Comparison of ENCODE assay signal across 10 cellular contexts in genomic region chr2:173652311-173652710, GRCh38.
DNase-seq lines count a peak whose midpoint lies in the region; ATAC-seq, FAIRE-seq and TF ChIP-seq lines count a peak whose summit lies in the region.
"Had no signal": no experiment of that assay in that cellular context is flagged by ENCODE, and none has a peak within 500 bp of the region (broad histone marks: within the 10 kb centered on the region; RNA-seq: fewer than 3 reads in every experiment).

No MANE protein-coding gene starts in this region.

- H3K27me3 ChIP-seq in SJCRH30 (no peaks in the 10 kb centered on the region), smooth muscle cell (ENCODE audit: low read depth) (no peaks in the 10 kb centered on the region), GM23338 (ENCODE audit: insufficient read depth) (no peaks in the 10 kb centered on the region)

- H3K36me3 ChIP-seq in SJCRH30 = no peaks in the 10 kb centered on the region
- no peaks in the 10 kb centered on the region for H3K36me3 ChIP-seq in smooth muscle cell (ENCODE audit: low read depth)
- 0 out of 2 replicates have a peak, but pooled peaks cover 6% of the 10 kb centered on the region for H3K36me3 ChIP-seq in GM23338 (ENCODE audit: insufficient read depth)

- no peak overlapping the region for H3K27ac Mint-ChIP-seq in GM23338

- peak overlapping the region; percentile 57 for H3K4me2 ChIP-seq in smooth muscle cell
- no peak overlapping the region for H3K4me2 ChIP-seq in GM23338

- peaks cover 4% of the 10 kb centered on the region for H3K27me3 Mint-ChIP-seq in GM23338 (ENCODE audit: insufficient read depth, low read depth, poor library complexity)

- H3K9ac ChIP-seq in smooth muscle cell (ENCODE audit: low read depth) = peak overlapping the region; percentile 78

- DNase-seq in H54 (ENCODE audit: insufficient read length, low spot score) (peak; percentile 35), SJCRH30 (peak in 1 of 2 experiments; percentile 23), fibroblast of pulmonary artery (ENCODE audit: low read depth) (peak; percentile 91), smooth muscle cell (lab: John Stamatoyannopoulos, UW; ENCODE audit: unreplicated experiment) (no peak), activated gamma-delta T cell treated with Interleukin-2 at 50 U/mL for 16 hours (no peak), NCI-H128 (lab: John Stamatoyannopoulos, UW; ENCODE audit: unreplicated experiment) (no peak), hypothalamus (lab: John Stamatoyannopoulos, UW) (no peak), GM23338 (ENCODE audit: low spot score) (no peak)
- DNase-seq: NCI-H1436 treated with DMSO at 0.1 percent for 48 hours had no signal

- ATAC-seq in GM23338 = no peak
- ATAC-seq: sciatic nerve had no signal

- no peak overlapping the region for H3K4me3 ChIP-seq in SJCRH30
- H3K4me3 ChIP-seq in fibroblast of pulmonary artery (replicated peaks; ENCODE audit: low read depth, low read length) = no peak overlapping the region
- no peak overlapping the region for H3K4me3 ChIP-seq in smooth muscle cell
- H3K4me3 ChIP-seq in GM23338 = no peak overlapping the region

- peaks cover 12% of the 10 kb centered on the region for H3K4me1 Mint-ChIP-seq in GM23338

- H3K9me2 ChIP-seq in GM23338 (ENCODE audit: insufficient read depth) = no peaks in the 10 kb centered on the region

- WGBS in smooth muscle cell (ENCODE audit: low lambda C conversion rate) = 85% methylated on average over 1 of the region's 1 CpG

- H3K36me3 Mint-ChIP-seq in GM23338 (ENCODE audit: low read depth) = no peaks in the 10 kb centered on the region

- H3K9me3 Mint-ChIP-seq in GM23338 = no peaks in the 10 kb centered on the region

- H3K9me3 ChIP-seq in SJCRH30 (replicated peaks) = peaks cover 7% of the 10 kb centered on the region
- H3K9me3 ChIP-seq in smooth muscle cell (replicated peaks; ENCODE audit: low read depth) = no peaks in the 10 kb centered on the region

- no peaks in the 10 kb centered on the region for H3K79me2 ChIP-seq in smooth muscle cell (ENCODE audit: low read depth)
- no peaks in the 10 kb centered on the region for H3K79me2 ChIP-seq in GM23338 (replicated peaks; ENCODE audit: insufficient read depth)

- H4K20me1 ChIP-seq in smooth muscle cell (ENCODE audit: low read depth) (no peaks in the 10 kb centered on the region), GM23338 (replicated peaks; ENCODE audit: insufficient read depth) (no peaks in the 10 kb centered on the region)

- no peak overlapping the region for H2AFZ ChIP-seq in smooth muscle cell (ENCODE audit: low read depth)
- H2AFZ ChIP-seq in GM23338 = no peak overlapping the region

- peaks cover 10% of the 10 kb centered on the region for H3K4me1 ChIP-seq in SJCRH30
- peaks cover 32% of the 10 kb centered on the region for H3K4me1 ChIP-seq in smooth muscle cell (ENCODE audit: low read depth)
- H3K4me1 ChIP-seq in GM23338 (ENCODE audit: insufficient read depth) = peaks cover 11% of the 10 kb centered on the region

- FAIRE-seq in H54 (lab: Jason Lieb, UNC) = peak; percentile 89

- H3F3A ChIP-seq in smooth muscle cell (ENCODE audit: low read depth) (no peaks in the 10 kb centered on the region), GM23338 (replicated peaks; ENCODE audit: low read depth) (no peaks in the 10 kb centered on the region)

- TF ChIP-seq CTCF in fibroblast of pulmonary artery (IDR thresholded peaks at IDR 0.05; ENCODE audit: low read length, missing control alignments) (no peak), smooth muscle cell (IDR thresholded peaks at IDR 0.05; ENCODE audit: borderline replicate concordance, insufficient read depth, poor library complexity, severe bottlenecking) (no peak), GM23338 (conservative IDR thresholded peaks at IDR 0.05; ENCODE audit: low read depth in 2 of 2) (no peak)

- no peak overlapping the region for H3K4me3 Mint-ChIP-seq in GM23338

- peak overlapping the region; percentile 60 for H3K27ac ChIP-seq in SJCRH30
- H3K27ac ChIP-seq in smooth muscle cell (ENCODE audit: low read depth) = peak overlapping the region; percentile 96
- no peak overlapping the region for H3K27ac ChIP-seq in GM23338 (ENCODE audit: low read depth)

- no peak for TF ChIP-seq POLR2A in H54 (IDR thresholded peaks at IDR 0.05; ENCODE audit: low read depth, low read length)

TF ChIP-seq in GM23338, 12 proteins besides CTCF, POLR2A, EP300 and RAD21:
- no peak for TF ChIP-seq CREB1 (CRISPR knock-in tag; IDR thresholded peaks at IDR 0.05; ENCODE audit: low read depth)

Comparison
In these comparisons a context has a peak if more than half of its experiments do, and no peak if none do; other contexts are left out.
1. DNase-seq: peak in H54 (single experiment) and fibroblast of pulmonary artery (single experiment); none in smooth muscle cell (single experiment), activated gamma-delta T cell treated with Interleukin-2 at 50 U/mL for 16 hours (single experiment), NCI-H128 (single experiment), hypothalamus (0 of 51) and GM23338 (single experiment).